Comparison of ENCODE assay signal across 14 cellular contexts in genomic region chr1:172203135-172203823, GRCh38.
A peak's percentile ranks its signal among the peaks of the same experiment; 100 is the strongest.
DNase-seq lines count a peak whose midpoint lies in the region; ATAC-seq, FAIRE-seq and TF ChIP-seq lines count a peak whose summit lies in the region.
"Had no signal": no experiment of that assay in that cellular context is flagged by ENCODE, and none has a peak within 500 bp of the region (broad histone marks: within the 10 kb centered on the region; RNA-seq: fewer than 3 reads in every experiment).

No MANE protein-coding gene starts in this region.

- H3K4me3 ChIP-seq in hepatocyte, result no peak overlapping the region
- H3K4me3 ChIP-seq: tibial nerve had no signal

- H3K9me2 ChIP-seq in hepatocyte (replicated peaks; ENCODE audit: insufficient read depth), result no peaks in the 10 kb centered on the region

- no peaks in the 10 kb centered on the region for H4K20me1 ChIP-seq in hepatocyte (ENCODE audit: insufficient read depth, poor library complexity, severe bottlenecking)

- no peaks in the 10 kb centered on the region for H3K36me3 ChIP-seq in hepatocyte (replicated peaks; ENCODE audit: insufficient read depth, low read depth)

- no peak overlapping the region for H3K27ac ChIP-seq in hepatocyte
- H3K27ac ChIP-seq: tibial nerve had no signal

- ATAC-seq in HG03039 (IDR thresholded peaks at IDR 0.05; ENCODE audit: unreplicated experiment) (no peak), GM21737 (IDR thresholded peaks at IDR 0.05; ENCODE audit: unreplicated experiment) (no peak)

- FAIRE-seq in A204.1 (lab: Jason Lieb, UNC), result peak; percentile 39

- DNase-seq in HEK293T (ENCODE audit: extremely low spot score) (peak; percentile 23), T-helper 22 cell (ENCODE audit: low read depth) (peak; percentile 0), hepatocyte (ENCODE audit: low spot score) (no peak), cerebellum (ENCODE audit: low spot score) (no peak), cardiac septum (ENCODE audit: low spot score) (no peak)
- DNase-seq: effector memory CD4-positive, alpha-beta T cell; GF-D8; hippocampal formation; midbrain; NCI-H1694 had no signal

- CTCF ChIA-PET in HEK293T (lab: Yijun Ruan, JAX), result no interaction called here

- H3K4me1 ChIP-seq in hepatocyte (ENCODE audit: insufficient read depth), result peaks cover 10% of the 10 kb centered on the region
- H3K4me1 ChIP-seq: tibial nerve had no signal

- POLR2A ChIA-PET in HEK293T (lab: Yijun Ruan, JAX), result no interaction called here

- 27% methylated on average over 8 of the region's 8 CpGs for WGBS in hepatocyte (ENCODE audit: low lambda C conversion rate, missing lambda C conversion rate)

- H2AFZ ChIP-seq in hepatocyte, result peak overlapping the region; percentile 23

- peak overlapping the region; percentile 50 for H3K4me2 ChIP-seq in hepatocyte

- no peak for TF ChIP-seq CTCF in hepatocyte (IDR thresholded peaks at IDR 0.05; ENCODE audit: poor library complexity)

- H3K9me3 ChIP-seq in hepatocyte (ENCODE audit: low read depth), result peaks cover 5% of the 10 kb centered on the region

- no peaks in the 10 kb centered on the region for H3K79me2 ChIP-seq in hepatocyte

- no peaks in the 10 kb centered on the region for H3K27me3 ChIP-seq in hepatocyte
- H3K27me3 ChIP-seq: tibial nerve had no signal

- intact Hi-C loops in cardiac septum (cut with DNase I), result no loop called here

TF ChIP-seq in HEK293T, 16 proteins besides CTCF, POLR2A, EP300 and RAD21:
- no peak for TF ChIP-seq SP1 (IDR thresholded peaks at IDR 0.05)
- TF ChIP-seq FOXK2 (IDR thresholded peaks at IDR 0.05), result no peak

Comparison
In these comparisons a context has a peak if more than half of its experiments do, and no peak if none do; other contexts are left out.
1. DNase-seq: peak in HEK293T (single experiment) and T-helper 22 cell (single experiment); none in hepatocyte (single experiment), cerebellum (single experiment) and cardiac septum (single experiment).